ENCODE assay signal across 9 cellular contexts in the genomic region with DNA sequence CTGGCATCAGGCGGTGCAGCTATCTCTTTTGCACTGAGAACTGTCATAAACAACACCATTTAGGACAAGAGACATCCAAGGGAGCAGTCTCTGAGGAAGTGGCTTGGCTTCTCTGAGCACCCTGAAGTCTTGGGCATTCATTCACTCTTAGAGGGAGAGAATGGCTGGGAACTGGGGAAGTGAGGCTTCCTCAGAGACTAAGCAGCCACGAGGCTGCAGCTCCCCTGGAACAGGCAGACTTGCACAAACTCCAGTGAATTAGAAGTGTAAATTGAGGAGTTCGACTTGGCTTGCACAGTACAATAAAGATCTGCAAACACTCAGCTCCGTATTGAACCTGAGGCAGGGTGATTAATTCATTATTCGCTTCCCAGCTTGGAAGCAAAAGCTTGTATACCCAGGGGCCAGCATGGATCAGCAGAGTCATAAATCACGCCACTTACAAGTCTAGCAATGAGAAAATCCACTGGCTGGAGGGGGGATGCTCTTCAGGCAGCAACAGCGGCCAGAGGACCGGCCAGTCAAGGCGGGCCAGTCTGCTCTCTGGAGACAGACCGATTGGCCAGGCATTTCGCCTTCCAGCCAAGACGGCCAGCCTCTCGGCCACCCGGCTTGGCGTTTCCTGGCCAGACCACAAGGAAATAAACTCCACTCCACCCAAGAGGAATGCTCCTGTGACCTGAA.
DNase-seq lines count a peak whose midpoint lies in the region; ATAC-seq and TF ChIP-seq lines count a peak whose summit lies in the region.
"Had no signal": no experiment of that assay in that cellular context is flagged by ENCODE, and none has a peak within 500 bp of the region (broad histone marks: within the 10 kb centered on the region; RNA-seq: fewer than 3 reads in every experiment).

No MANE protein-coding gene starts in this region.

- no peak for TF ChIP-seq CTCF in RWPE2 (IDR thresholded peaks at IDR 0.05; ENCODE audit: poor library complexity, severe bottlenecking)

- no peak overlapping the region for H3K27ac ChIP-seq in RWPE2 (ENCODE audit: poor library complexity, severe bottlenecking)

- no peaks in the 10 kb centered on the region for H3K36me3 ChIP-seq in RWPE2 (ENCODE audit: low read depth)

- intact Hi-C loops in head of caudate nucleus (cut with DNase I), result no loop called here

- H3K4me1 ChIP-seq in RWPE2 (ENCODE audit: insufficient read depth, poor library complexity, severe bottlenecking), result no peaks in the 10 kb centered on the region

- peaks cover 48% of the 10 kb centered on the region for H3K27me3 ChIP-seq in RWPE2 (ENCODE audit: insufficient read depth, poor library complexity, severe bottlenecking)

- DNase-seq in C1 segment of cervical spinal cord (lab: John Stamatoyannopoulos, UW), result peak in 9 of 14 donors; percentile 19 to 63 (median 45)
- no peak for DNase-seq in RWPE2 (ENCODE audit: low spot score)
- peak in 28 of 42 donors; percentile 3 to 61 (median 30) for DNase-seq in head of caudate nucleus
- DNase-seq in putamen (ENCODE audit: low spot score), result peak; percentile 33
- DNase-seq in CD1c-positive myeloid dendritic cell (ENCODE audit: extremely low spot score), result no peak
- no peak for DNase-seq in activated CD4-positive, CD25-positive, alpha-beta regulatory T cell (lab: John Stamatoyannopoulos, UW)
- DNase-seq in SW480 (ENCODE audit: low spot score), result no peak
- DNase-seq: activated CD4-positive, alpha-beta memory T cell treated with anti-CD3 and anti-CD28 coated beads, Interleukin-2, amount 10 ng/mL, durations not matched to agents 7 days and 5 days had no signal

- no peak overlapping the region for H3K4me3 ChIP-seq in RWPE2 (ENCODE audit: severe bottlenecking)

- H3K9me3 ChIP-seq in RWPE2 (ENCODE audit: severe bottlenecking), result no peaks in the 10 kb centered on the region

- ATAC-seq in RWPE2 (ENCODE audit: low read depth) (0 out of 3 replicates have a peak, but pooled peaks have one; percentile 21), HG03378 (IDR thresholded peaks at IDR 0.05; ENCODE audit: unreplicated experiment) (no peak)

Comparison
In these comparisons a context has a peak if more than half of its experiments do, and no peak if none do; other contexts are left out.
1. DNase-seq: peak in C1 segment of cervical spinal cord (9 of 14), head of caudate nucleus (28 of 42) and putamen (single experiment); none in RWPE2 (single experiment), CD1c-positive myeloid dendritic cell (single experiment), activated CD4-positive, CD25-positive, alpha-beta regulatory T cell (0 of 4) and SW480 (single experiment).